25 cellular contexts compared by ENCODE assay signal in genomic region chr7:157056957-157057902, GRCh38. TPM values are rescaled to one million over a fixed set of nuclear protein-coding genes. Genes with fewer than 3 reads are reported as not detected.
"Had no signal": no experiment of that assay in that cellular context is flagged by ENCODE, and none has a peak within 500 bp of the region (broad histone marks: within the 10 kb centered on the region; RNA-seq: fewer than 3 reads in every experiment).

No MANE protein-coding gene starts in this region.

- H2AFZ ChIP-seq: hepatocyte had no signal

- H3K9me3 Mint-ChIP-seq: activated CD4-positive, alpha-beta memory T cell treated with anti-CD3 and anti-CD28 coated beads, Interleukin-2, amount 10 ng/mL, durations not matched to agents 7 days and 5 days; central memory CD8-positive, alpha-beta T cell had no signal

- H3K4me3 ChIP-seq: breast epithelium, hepatocyte, left ventricle myocardium inferior, ovary, psoas muscle, right atrium auricular region, tibial nerve, uterus had no signal

- DNase-seq: activated CD4-positive, alpha-beta memory T cell treated with anti-CD3 and anti-CD28 coated beads, Interleukin-2, amount 10 ng/mL, durations not matched to agents 7 days and 5 days; activated CD4-positive, alpha-beta T cell treated with anti-CD3 and anti-CD28 coated beads, Interleukin-2, amount 10 ng/mL, durations not matched to agents 24 days and 14 days; activated effector memory CD4-positive, alpha-beta T cell treated with Interleukin-2 at 50 U/mL for 16 hours; activated naive CD4-positive, alpha-beta T cell treated with anti-CD3 and anti-CD28 coated beads for 36 hours; activated naive CD8-positive, alpha-beta T cell treated with anti-CD3 and anti-CD28 coated beads, Interleukin-2, amount 10 ng/mL, durations not matched to agents 7 days and 5 days; activated T-cell treated with anti-CD3 and anti-CD28 coated beads, Interleukin-2, amount 50 U/mL, for 72 hours; amniotic stem cell; effector memory CD4-positive, alpha-beta T cell; glutamatergic neuron; left ventricle myocardium inferior; naive thymus-derived CD8-positive, alpha-beta T cell; ovary; psoas muscle; stimulated activated CD4-positive, alpha-beta T cell treated with anti-CD3 and anti-CD28 coated beads, Interleukin-1b, Interleukin-23, amount 100 ng/mL, for 48 hours; stimulated activated naive CD8-positive, alpha-beta T cell treated with anti-CD3 and anti-CD28 coated beads, Interleukin-15, amount 100 ng/mL, for 72 hours; uterus had no signal

- H3K4me3 Mint-ChIP-seq: activated CD4-positive, alpha-beta memory T cell treated with anti-CD3 and anti-CD28 coated beads, Interleukin-2, amount 10 ng/mL, durations not matched to agents 7 days and 5 days; activated CD4-positive, alpha-beta T cell treated with anti-CD3 and anti-CD28 coated beads, Interleukin-2, amount 10 ng/mL, durations not matched to agents 24 days and 14 days; activated naive CD4-positive, alpha-beta T cell treated with anti-CD3 and anti-CD28 coated beads for 36 hours; activated naive CD8-positive, alpha-beta T cell treated with anti-CD3 and anti-CD28 coated beads, Interleukin-2, amount 10 ng/mL, durations not matched to agents 7 days and 5 days; activated T-cell treated with anti-CD3 and anti-CD28 coated beads, Interleukin-2, amount 50 U/mL, for 72 hours; central memory CD8-positive, alpha-beta T cell; mesothelial cell of epicardium; naive thymus-derived CD8-positive, alpha-beta T cell; stimulated activated naive CD8-positive, alpha-beta T cell treated with anti-CD3 and anti-CD28 coated beads, Interleukin-15, amount 100 ng/mL, for 72 hours had no signal

- H3K27me3 ChIP-seq: ovary, right atrium auricular region, tibial nerve, uterus had no signal

- ATAC-seq: activated T-cell treated with anti-CD3 and anti-CD28 coated beads, Interleukin-2, amount 50 U/mL, for 72 hours; esophagus mucosa; naive thymus-derived CD8-positive, alpha-beta T cell; psoas muscle; stimulated activated naive CD8-positive, alpha-beta T cell treated with anti-CD3 and anti-CD28 coated beads, Interleukin-15, amount 100 ng/mL, for 72 hours had no signal

- H3K9me3 ChIP-seq: ovary had no signal

- H3K27ac ChIP-seq: breast epithelium, hepatocyte, left ventricle myocardium inferior, ovary, psoas muscle, right atrium auricular region, tibial nerve, uterus had no signal

- H3K27ac Mint-ChIP-seq: activated CD4-positive, alpha-beta memory T cell treated with anti-CD3 and anti-CD28 coated beads, Interleukin-2, amount 10 ng/mL, durations not matched to agents 7 days and 5 days; activated CD4-positive, alpha-beta T cell treated with anti-CD3 and anti-CD28 coated beads, Interleukin-2, amount 10 ng/mL, durations not matched to agents 24 days and 14 days; activated naive CD4-positive, alpha-beta T cell treated with anti-CD3 and anti-CD28 coated beads for 36 hours; activated naive CD8-positive, alpha-beta T cell treated with anti-CD3 and anti-CD28 coated beads, Interleukin-2, amount 10 ng/mL, durations not matched to agents 7 days and 5 days; activated T-cell treated with anti-CD3 and anti-CD28 coated beads, Interleukin-2, amount 50 U/mL, for 72 hours; mesothelial cell of epicardium; stimulated activated naive CD8-positive, alpha-beta T cell treated with anti-CD3 and anti-CD28 coated beads, Interleukin-15, amount 100 ng/mL, for 72 hours had no signal

- H3K79me2 ChIP-seq: hepatocyte had no signal

- H3K4me2 ChIP-seq: hepatocyte had no signal

- H3K4me1 ChIP-seq: breast epithelium, left ventricle myocardium inferior, psoas muscle, right atrium auricular region, tibial nerve, uterus had no signal

- H3K36me3 Mint-ChIP-seq: activated naive CD8-positive, alpha-beta T cell treated with anti-CD3 and anti-CD28 coated beads, Interleukin-2, amount 10 ng/mL, durations not matched to agents 7 days and 5 days; mesothelial cell of epicardium had no signal

- H3K4me1 Mint-ChIP-seq: activated CD4-positive, alpha-beta memory T cell treated with anti-CD3 and anti-CD28 coated beads, Interleukin-2, amount 10 ng/mL, durations not matched to agents 7 days and 5 days; activated CD4-positive, alpha-beta T cell treated with anti-CD3 and anti-CD28 coated beads, Interleukin-2, amount 10 ng/mL, durations not matched to agents 24 days and 14 days; central memory CD8-positive, alpha-beta T cell; mesothelial cell of epicardium; naive thymus-derived CD8-positive, alpha-beta T cell; stimulated activated naive CD8-positive, alpha-beta T cell treated with anti-CD3 and anti-CD28 coated beads, Interleukin-15, amount 100 ng/mL, for 72 hours had no signal

RNA-seq across cellular contexts. Expression of gene MNX1, which starts 46.8 kb away (rescaled TPM):
- total RNA-seq: activated CD4-positive, alpha-beta T cell treated with anti-CD3 and anti-CD28 coated beads, Interleukin-2, amount 10 ng/mL, durations not matched to agents 24 days and 14 days; activated naive CD8-positive, alpha-beta T cell treated with anti-CD3 and anti-CD28 coated beads, Interleukin-2, amount 10 ng/mL, durations not matched to agents 7 days and 5 days; frontal cortex; left ventricle myocardium inferior; lung microvascular endothelial cell; mesothelial cell of epicardium; naive thymus-derived CD8-positive, alpha-beta T cell; ovary; psoas muscle; right atrium auricular region; tibial nerve had no signal
